In genomic region chr3:197541756-197542539, GRCh38 we compare ENCODE assay signal across 10 cellular contexts. TPM values are rescaled to one million over a fixed set of nuclear protein-coding genes. Genes with fewer than 3 reads are reported as not detected.
A peak's percentile ranks its signal among the peaks of the same experiment; 100 is the strongest.
DNase-seq lines count a peak whose midpoint lies in the region; ATAC-seq, FAIRE-seq and TF ChIP-seq lines count a peak whose summit lies in the region.
"Had no signal": no experiment of that assay in that cellular context is flagged by ENCODE, and none has a peak within 500 bp of the region (broad histone marks: within the 10 kb centered on the region; RNA-seq: fewer than 3 reads in every experiment).

No MANE protein-coding gene starts in this region.

- H3K14ac ChIP-seq in H1 (ENCODE audit: insufficient read length) = no peak overlapping the region

- BruUV-seq in A673 (replicated peaks; lab: Mats Ljungman, UMichigan) = no TSS peak

- H3K4me3 ChIP-seq in A673 (ENCODE audit: low read depth, low read length, poor library complexity, severe bottlenecking) (peak overlapping the region; percentile 24), H1 (ENCODE audit: extremely low read depth in 1 of 4, insufficient read depth in 2 of 4, low read depth in 3 of 4, low read length in 4 of 4) (peak overlapping the region in 2 of 4 experiments; percentile 17 to 34; a peak in 3 of 8 replicates), MM.1S (ENCODE audit: low read length) (no peak overlapping the region), lower lobe of right lung (no peak overlapping the region)

- no peak overlapping the region for H4K5ac ChIP-seq in H1 (ENCODE audit: insufficient read length, low read depth, low read length)

- no peak for TF ChIP-seq CTCF in A673 (conservative IDR thresholded peaks at IDR 0.05; ENCODE audit: low read depth, low read length)
- no peak for TF ChIP-seq CTCF in H1 (IDR thresholded peaks at IDR 0.05; ENCODE audit: control extremely low read depth in 1 of 3, insufficient read depth in 1 of 3, low read depth in 1 of 3, low read length in 3 of 3)
- no peak for TF ChIP-seq CTCF in MM.1S (IDR thresholded peaks at IDR 0.05; ENCODE audit: low read length)
- TF ChIP-seq CTCF in lower lobe of right lung (IDR thresholded peaks at IDR 0.05) = no peak

- ATAC-seq in left lobe of liver (peak; percentile 78), lower lobe of right lung (no peak), HG03439 (IDR thresholded peaks at IDR 0.05; ENCODE audit: unreplicated experiment) (no peak)

- H3K4me1 ChIP-seq in A673 (ENCODE audit: insufficient read depth, low read length, poor library complexity, severe bottlenecking) = peaks cover 15% of the 10 kb centered on the region
- H3K4me1 ChIP-seq in H1 (replicated peaks in 1 of 4; ENCODE audit: control insufficient read depth in 3 of 4, insufficient read depth in 4 of 4, low read length in 3 of 4) = peaks cover 12 to 26% (median 17%) of the 10 kb centered on the region in 4 experiments
- no peaks in the 10 kb centered on the region for H3K4me1 ChIP-seq in MM.1S (ENCODE audit: low read length)
- H3K4me1 ChIP-seq in lower lobe of right lung = peaks cover 16% of the 10 kb centered on the region

- no peak overlapping the region for H3K56ac ChIP-seq in H1 (replicated peaks; ENCODE audit: insufficient read length, low read depth, low read length)

- H3F3A ChIP-seq in MM.1S (ENCODE audit: insufficient read depth, low read length) = no peaks in the 10 kb centered on the region

- no peak overlapping the region for H3K4ac ChIP-seq in H1 (replicated peaks; ENCODE audit: insufficient read length, low read depth, low read length)

- H3K79me2 ChIP-seq in H1 (ENCODE audit: control insufficient read depth in 1 of 2, insufficient read depth in 2 of 2, low read length in 2 of 2) (no peaks in the 10 kb centered on the region), MM.1S (ENCODE audit: low read length) (peaks cover 66% of the 10 kb centered on the region)

- TF ChIP-seq EP300 in H1 (IDR thresholded peaks at IDR 0.05; ENCODE audit: borderline replicate concordance in 1 of 2, low read depth in 2 of 2, low read length in 2 of 2) = no peak

- H2BK120ac ChIP-seq in H1 (replicated peaks; ENCODE audit: low read depth, low read length) = no peak overlapping the region

- no peaks in the 10 kb centered on the region for H3K9me2 ChIP-seq in MM.1S (replicated peaks; ENCODE audit: insufficient read depth, low read length)

- H3K27me3 ChIP-seq in A673 (replicated peaks; ENCODE audit: insufficient read depth, low read depth, low read length, poor library complexity) (no peaks in the 10 kb centered on the region), H1 (replicated peaks in 1 of 4; ENCODE audit: control insufficient read depth in 3 of 4, extremely low read depth in 1 of 4, insufficient read depth in 3 of 4, low read length in 3 of 4) (no peaks in the 10 kb centered on the region; a peak in 2 of 7 replicates), MM.1S (replicated peaks; ENCODE audit: insufficient read depth, low read length) (no peaks in the 10 kb centered on the region), lower lobe of right lung (ENCODE audit: low read depth) (no peaks in the 10 kb centered on the region)

- no peaks in the 10 kb centered on the region for H3K23me2 ChIP-seq in H1 (ENCODE audit: low read depth, low read length)

- H2AK5ac ChIP-seq in H1 (ENCODE audit: low read depth, low read length) = peak overlapping the region; percentile 68; the same call in 1 of the 2 replicates

- TF ChIP-seq RAD21 in H1 (IDR thresholded peaks at IDR 0.05 in 1 of 2, conservative IDR thresholded peaks at IDR 0.05 in 1 of 2; ENCODE audit: low read depth in 2 of 2, low read length in 2 of 2) = no peak

- H3K27ac ChIP-seq in A673 (ENCODE audit: low read depth, low read length, poor library complexity, severe bottlenecking) = peak overlapping the region; percentile 6
- H3K27ac ChIP-seq in H1 (ENCODE audit: low read depth, low read length) = no peak overlapping the region
- H3K27ac ChIP-seq in MM.1S (ENCODE audit: low read length) = no peak overlapping the region
- no peak overlapping the region for H3K27ac ChIP-seq in lower lobe of right lung
- H3K27ac ChIP-seq: KMS-11 had no signal

- H3K4me2 ChIP-seq in H1 (ENCODE audit: insufficient read depth in 1 of 2, low read depth in 2 of 2, low read length in 2 of 2) (peak overlapping the region; percentile 67 to 81), MM.1S (ENCODE audit: low read depth, low read length) (no peak overlapping the region)
- H3K4me2 ChIP-seq: KMS-11 had no signal

- H4K20me1 ChIP-seq in H1 (replicated peaks in 1 of 2; ENCODE audit: control insufficient read depth in 1 of 2, insufficient read depth in 2 of 2, low read length in 2 of 2) (no peaks in the 10 kb centered on the region), MM.1S (ENCODE audit: insufficient read depth, low read length) (peaks cover 2% of the 10 kb centered on the region; the same call in 1 of the 2 replicates)

- H3K79me1 ChIP-seq in H1 (ENCODE audit: low read depth, low read length) = no peaks in the 10 kb centered on the region; the same call in 1 of the 2 replicates

- H3K9ac ChIP-seq in H1 (replicated peaks in 1 of 4; ENCODE audit: extremely low read depth in 1 of 4, low read depth in 3 of 4, low read length in 3 of 4) = peak overlapping the region in 1 of 4 experiments; percentile 48; a peak in 2 of 7 replicates
- H3K9ac ChIP-seq in MM.1S (ENCODE audit: low read length) = no peak overlapping the region
- H3K9ac ChIP-seq: KMS-11 had no signal

- H2BK12ac ChIP-seq in H1 (ENCODE audit: low read depth, low read length) = 0 out of 2 replicates have a peak overlapping the region, but pooled peaks have one; percentile 10

- H4K8ac ChIP-seq in H1 (ENCODE audit: extremely low read depth, insufficient read depth, low read length) = no peak overlapping the region

- no peaks in the 10 kb centered on the region for H3K9me3 ChIP-seq in A673 (ENCODE audit: low read depth, low read length, poor library complexity, severe bottlenecking)
- no peaks in the 10 kb centered on the region for H3K9me3 ChIP-seq in H1 (ENCODE audit: insufficient read depth in 2 of 2, low read depth in 1 of 2, low read length in 1 of 2)
- no peaks in the 10 kb centered on the region for H3K9me3 ChIP-seq in MM.1S (replicated peaks; ENCODE audit: insufficient read depth, low read length)
- no peaks in the 10 kb centered on the region for H3K9me3 ChIP-seq in lower lobe of right lung

- H2BK20ac ChIP-seq in H1 (ENCODE audit: low read length) = peak overlapping the region; percentile 16; the same call in 1 of the 2 replicates

- peak overlapping the region; percentile 62; the same call in 1 of the 2 replicates for H2BK5ac ChIP-seq in H1 (ENCODE audit: low read depth, low read length)

- POLR2A ChIA-PET in A673 (lab: Charles Lee; ENCODE audit: low non-redundant PET) (no interaction called here), H1 (lab: Charles Lee; ENCODE audit: partially characterized antibody) (interaction anchor here (0.6 to 2.2 kb wide), 9 partner anchors 8 to 250 kb away, joined by 3 to 10 read pairs (median 3); partner anchors contain the start of genes BDH1 and LRCH3)

- H2AFZ ChIP-seq in H1 (ENCODE audit: low read length) (no peak overlapping the region), MM.1S (ENCODE audit: low read length) (no peak overlapping the region)

- CTCF ChIA-PET in A673 (lab: Charles Lee) = no interaction called here
- CTCF ChIA-PET in H1 (lab: Charles Lee; ENCODE audit: partially characterized antibody) = interaction anchor here (0.6 to 3.5 kb wide), 11 partner anchors 10 to 57 kb away, joined by 3 to 14 read pairs (median 3); partner anchors contain the start of gene BDH1

- DNase-seq in A673 (ENCODE audit: low spot score) (peak; percentile 93), NCI-H1694 (lab: John Stamatoyannopoulos, UW) (peak; percentile 96), H1 (ENCODE audit: low read depth in 1 of 2, low spot score in 2 of 2) (peak in 1 of 2 experiments; percentile 89), left lobe of liver (ENCODE audit: low spot score) (peak; percentile 79), MM.1S (no peak), NCI-H69 (lab: John Stamatoyannopoulos, UW) (no peak), lower lobe of right lung (no peak)
- DNase-seq: T-helper 2 cell had no signal

- intact Hi-C loops in A673 (cut with micrococcal nuclease; ENCODE audit: unreplicated experiment) = no loop called here
- intact Hi-C loops in lower lobe of right lung (cut with DNase I) = no loop called here

- no peak overlapping the region; the same call in 1 of the 2 replicates for H3K18ac ChIP-seq in H1 (ENCODE audit: extremely low read depth, low read length)

- no peak for TF ChIP-seq POLR2A in H1 (IDR thresholded peaks at IDR 0.05; ENCODE audit: control extremely low read depth in 1 of 2, low read depth in 2 of 2, low read length in 2 of 2)

- H3K36me3 ChIP-seq in A673 (ENCODE audit: insufficient read depth, low read length, poor library complexity, severe bottlenecking) (peaks cover 2% of the 10 kb centered on the region), H1 (ENCODE audit: control insufficient read depth in 2 of 4, insufficient read depth in 4 of 4, low read length in 3 of 4) (no peaks in the 10 kb centered on the region), MM.1S (replicated peaks; ENCODE audit: insufficient read depth, low read length) (peaks cover 19% of the 10 kb centered on the region), lower lobe of right lung (no peaks in the 10 kb centered on the region)

- peak; percentile 88 for FAIRE-seq in H1 (lab: Jason Lieb, UNC)

- peak overlapping the region; percentile 56 for H4K91ac ChIP-seq in H1 (replicated peaks; ENCODE audit: insufficient read length, low read length)

- 0 out of 2 replicates have a peak overlapping the region, but pooled peaks have one; percentile 73 for H2BK15ac ChIP-seq in H1 (ENCODE audit: low read length)

- no peak overlapping the region for H3K23ac ChIP-seq in H1 (ENCODE audit: insufficient read length)

- 26% methylated on average over 11 of the region's 13 CpGs; no CpG with 5 or more reads in 1 of the 2 experiments for WGBS in H1 (ENCODE audit: extremely low coverage in 1 of 2, insufficient coverage in 1 of 2, insufficient read length in 1 of 2, insufficient replicate concordance in 2 of 2, low coverage in 1 of 2, low lambda C conversion rate in 2 of 2, missing lambda C conversion rate in 1 of 2), 2 experiments

TF ChIP-seq in H1, 55 proteins besides CTCF, POLR2A, EP300 and RAD21 (continues in another document):
- TF ChIP-seq KDM1A (IDR thresholded peaks at IDR 0.05; ENCODE audit: borderline replicate concordance, low read length) (peak; percentile 2; the same call in 1 of the 2 replicates), SP1 (IDR thresholded peaks at IDR 0.05; ENCODE audit: low read depth, low read length) (0 out of 2 replicates have a peak, but pooled peaks have one; percentile 30)

RNA-seq across cellular contexts. Expression of gene BDH1, which starts 13.8 kb away (rescaled TPM):
- total RNA-seq in A673 (2021) (57.6 and 62.1 TPM in 2 replicates), left lobe of liver (279 TPM), lower lobe of right lung (12.4 TPM)
- 24.0 and 27.2 TPM in 2 replicates for total RNA-seq in H1 (2021; fragmentation: NEBNext Ultra II Directional; extraction: Animal tissue kit (Norgen Biotek cat#: 25700))
- 27.7 and 28.1 TPM in 2 replicates for polyA plus RNA-seq in H1 (2011; rRNA removed)
- polyA plus RNA-seq in H1 (2011; cell fraction: cytosol; rRNA removed) = 35.9 TPM
- polyA plus RNA-seq in H1 (2011; cell fraction: nucleus; rRNA removed) = 45.8 TPM
- 21.0 to 34.8 TPM (median 31.0 TPM) in 4 replicates for polyA plus RNA-seq in H1 (2012, experiment 1 of 2)
- polyA plus RNA-seq in H1 (2012, experiment 2 of 2) = 18.8 TPM
- polyA plus RNA-seq in H1 (2013, experiment 1 of 2) = 16.2 TPM
- 14.6 TPM for polyA plus RNA-seq in H1 (2013, experiment 2 of 2)
- 28.8 and 37.6 TPM in 2 replicates for polyA minus RNA-seq in H1 (2011; rRNA and poly(A)+ RNA removed)
- 12.6 TPM for polyA minus RNA-seq in H1 (2011; cell fraction: cytosol; rRNA and poly(A)+ RNA removed)
- polyA minus RNA-seq in H1 (2011; cell fraction: nucleus; rRNA and poly(A)+ RNA removed) = 26.3 TPM

Comparison
In these comparisons a context has a peak if more than half of its experiments do, and no peak if none do; other contexts are left out.
1. DNase-seq: peak in A673 (single experiment), NCI-H1694 (single experiment) and left lobe of liver (single experiment); none in MM.1S (single experiment), NCI-H69 (single experiment) and lower lobe of right lung (single experiment).